12 cellular contexts compared by ENCODE assay signal in genomic region chr10:6786579-6787031, GRCh38.
DNase-seq lines count a peak whose midpoint lies in the region; ATAC-seq, FAIRE-seq and TF ChIP-seq lines count a peak whose summit lies in the region.
"Had no signal": no experiment of that assay in that cellular context is flagged by ENCODE, and none has a peak within 500 bp of the region (broad histone marks: within the 10 kb centered on the region; RNA-seq: fewer than 3 reads in every experiment).

No MANE protein-coding gene starts in this region.

- H3K27me3 ChIP-seq in heart left ventricle = no peaks in the 10 kb centered on the region
- no peaks in the 10 kb centered on the region for H3K27me3 ChIP-seq in right cardiac atrium (ENCODE audit: control insufficient read depth, insufficient read depth)
- no peaks in the 10 kb centered on the region for H3K27me3 ChIP-seq in bronchial epithelial cell (ENCODE audit: control insufficient read depth, insufficient read depth, low read length)
- H3K27me3 ChIP-seq in upper lobe of right lung = peaks cover 13% of the 10 kb centered on the region
- H3K27me3 ChIP-seq: pancreas had no signal

- WGBS in heart left ventricle, 4 donors = 37 to 47% (median 42%) methylated on average over 10 of the region's 10 CpGs
- 30% methylated on average over 10 of the region's 10 CpGs for WGBS in right cardiac atrium

- H3K9me3 Mint-ChIP-seq in activated CD8-positive, alpha-beta T cell treated with anti-CD3 and anti-CD28 coated beads for 36 hours = no peaks in the 10 kb centered on the region
- H3K9me3 Mint-ChIP-seq: stimulated activated naive CD8-positive, alpha-beta T cell treated with anti-CD3 and anti-CD28 coated beads, Interleukin-15, Interleukin-2, amounts not matched to agents 100 ng/mL and 50 ng/mL, for 24 hours; WTC11 had no signal

- no peaks in the 10 kb centered on the region for H3K36me3 ChIP-seq in heart left ventricle
- H3K36me3 ChIP-seq in bronchial epithelial cell (ENCODE audit: control insufficient read depth, insufficient read depth, low read length) = no peaks in the 10 kb centered on the region
- no peaks in the 10 kb centered on the region for H3K36me3 ChIP-seq in upper lobe of right lung
- H3K36me3 ChIP-seq: pancreas had no signal

- no peak for FAIRE-seq in bronchial epithelial cell (lab: Jason Lieb, UNC)
- FAIRE-seq: pancreas had no signal

- no peak for TF ChIP-seq POLR2A in heart left ventricle (IDR thresholded peaks at IDR 0.05)

- no peaks in the 10 kb centered on the region for H3K4me1 Mint-ChIP-seq in activated CD8-positive, alpha-beta T cell treated with anti-CD3 and anti-CD28 coated beads for 36 hours (ENCODE audit: low read depth)

- H3K27ac Mint-ChIP-seq in activated CD8-positive, alpha-beta T cell treated with anti-CD3 and anti-CD28 coated beads for 36 hours = no peak overlapping the region
- H3K27ac Mint-ChIP-seq: stimulated activated naive CD8-positive, alpha-beta T cell treated with anti-CD3 and anti-CD28 coated beads, Interleukin-15, Interleukin-2, amounts not matched to agents 100 ng/mL and 50 ng/mL, for 24 hours; WTC11 had no signal

- peak in 1 of 4 donors; percentile 63 for ATAC-seq in heart left ventricle
- no peak for ATAC-seq in right cardiac atrium
- ATAC-seq in upper lobe of right lung = no peak
- no peak for ATAC-seq in activated CD8-positive, alpha-beta T cell treated with anti-CD3 and anti-CD28 coated beads for 36 hours
- ATAC-seq in stimulated activated naive CD8-positive, alpha-beta T cell treated with anti-CD3 and anti-CD28 coated beads, Interleukin-15, Interleukin-2, amounts not matched to agents 100 U/mL and 50 U/mL, for 24 hours = no peak
- ATAC-seq in HG02884 (IDR thresholded peaks at IDR 0.05; ENCODE audit: unreplicated experiment) = no peak

- CTCF ChIA-PET in activated CD8-positive, alpha-beta T cell treated with anti-CD3 and anti-CD28 coated beads for 36 hours (lab: Charles Lee) = interaction anchor here (0.6 to 1.4 kb wide), 3 partner anchors 15 to 86 kb away, joined by 3 read pairs; no protein-coding TSS in a partner anchor

- H3K27ac ChIP-seq in heart left ventricle (no peak overlapping the region), right cardiac atrium (ENCODE audit: low read length) (no peak overlapping the region), upper lobe of right lung (no peak overlapping the region)
- H3K27ac ChIP-seq: pancreas had no signal

- TF ChIP-seq CTCF in heart left ventricle (IDR thresholded peaks at IDR 0.05) (peak in 8 of 12 donors; percentile 25 to 45 (median 28)), bronchial epithelial cell (IDR thresholded peaks at IDR 0.05; ENCODE audit: insufficient read depth, low read length, severe bottlenecking) (peak; percentile 56), upper lobe of right lung (IDR thresholded peaks at IDR 0.05) (peak; percentile 32)
- TF ChIP-seq CTCF in activated CD8-positive, alpha-beta T cell treated with anti-CD3 and anti-CD28 coated beads for 36 hours (IDR thresholded peaks at IDR 0.05) = no peak

- DNase-seq in heart left ventricle = no peak
- DNase-seq in right cardiac atrium = no peak
- DNase-seq in bronchial epithelial cell (ENCODE audit: low read depth) = peak; percentile 61
- peak; percentile 69 for DNase-seq in left kidney (ENCODE audit: low read depth, low spot score)
- no peak for DNase-seq in upper lobe of right lung
- no peak for DNase-seq in activated CD8-positive, alpha-beta T cell treated with anti-CD3 and anti-CD28 coated beads for 36 hours
- DNase-seq in stimulated activated naive CD8-positive, alpha-beta T cell treated with anti-CD3 and anti-CD28 coated beads, Interleukin-15, Interleukin-2, amounts not matched to agents 100 U/mL and 50 U/mL, for 24 hours = no peak
- DNase-seq: effector CD8-positive, alpha-beta T cell; pancreas had no signal

- H3K4me3 Mint-ChIP-seq in activated CD8-positive, alpha-beta T cell treated with anti-CD3 and anti-CD28 coated beads for 36 hours = no peak overlapping the region
- H3K4me3 Mint-ChIP-seq: stimulated activated naive CD8-positive, alpha-beta T cell treated with anti-CD3 and anti-CD28 coated beads, Interleukin-15, Interleukin-2, amounts not matched to agents 100 ng/mL and 50 ng/mL, for 24 hours; WTC11 had no signal

- no peaks in the 10 kb centered on the region for H3K36me3 Mint-ChIP-seq in activated CD8-positive, alpha-beta T cell treated with anti-CD3 and anti-CD28 coated beads for 36 hours (ENCODE audit: low read depth)

- peaks cover 14% of the 10 kb centered on the region for H3K27me3 Mint-ChIP-seq in activated CD8-positive, alpha-beta T cell treated with anti-CD3 and anti-CD28 coated beads for 36 hours

- intact Hi-C loops in heart left ventricle (cut with DNase I) (loop anchor here in 5 of 10 donors (5.0 to 10.0 kb wide), 3 partner anchors 626 to 631 kb away; partner anchors contain the start of gene SFMBT2 (in 4 of the 5)), right cardiac atrium (cut with DNase I) (no loop called here), upper lobe of right lung (cut with DNase I) (no loop called here)
- intact Hi-C loops in activated CD8-positive, alpha-beta T cell treated with anti-CD3 and anti-CD28 coated beads for 36 hours (cut with micrococcal nuclease) = no loop called here

- H3K9me3 ChIP-seq in heart left ventricle = no peaks in the 10 kb centered on the region
- H3K9me3 ChIP-seq in right cardiac atrium (ENCODE audit: control insufficient read depth, low read length) = no peaks in the 10 kb centered on the region
- no peaks in the 10 kb centered on the region for H3K9me3 ChIP-seq in upper lobe of right lung
- H3K9me3 ChIP-seq: pancreas had no signal

- no peaks in the 10 kb centered on the region for H3K4me1 ChIP-seq in heart left ventricle
- H3K4me1 ChIP-seq in right cardiac atrium (ENCODE audit: control insufficient read depth, insufficient read depth, low read length) = no peaks in the 10 kb centered on the region
- no peaks in the 10 kb centered on the region for H3K4me1 ChIP-seq in upper lobe of right lung
- H3K4me1 ChIP-seq: pancreas had no signal

- POLR2A ChIA-PET in activated CD8-positive, alpha-beta T cell treated with anti-CD3 and anti-CD28 coated beads for 36 hours (lab: Charles Lee) = no interaction called here

- H3K4me3 ChIP-seq in heart left ventricle (no peak overlapping the region), right cardiac atrium (ENCODE audit: low read length) (no peak overlapping the region), bronchial epithelial cell (ENCODE audit: low read depth, low read length) (no peak overlapping the region), upper lobe of right lung (no peak overlapping the region)
- H3K4me3 ChIP-seq: pancreas had no signal

Comparison
In these comparisons a context has a peak if more than half of its experiments do, and no peak if none do; other contexts are left out.
1. DNase-seq: peak in bronchial epithelial cell (single experiment) and left kidney (single experiment); none in heart left ventricle (0 of 5), right cardiac atrium (0 of 3), upper lobe of right lung (single experiment), activated CD8-positive, alpha-beta T cell treated with anti-CD3 and anti-CD28 coated beads for 36 hours (single experiment) and stimulated activated naive CD8-positive, alpha-beta T cell treated with anti-CD3 and anti-CD28 coated beads, Interleukin-15, Interleukin-2, amounts not matched to agents 100 U/mL and 50 U/mL, for 24 hours (single experiment).